In the genomic region with DNA sequence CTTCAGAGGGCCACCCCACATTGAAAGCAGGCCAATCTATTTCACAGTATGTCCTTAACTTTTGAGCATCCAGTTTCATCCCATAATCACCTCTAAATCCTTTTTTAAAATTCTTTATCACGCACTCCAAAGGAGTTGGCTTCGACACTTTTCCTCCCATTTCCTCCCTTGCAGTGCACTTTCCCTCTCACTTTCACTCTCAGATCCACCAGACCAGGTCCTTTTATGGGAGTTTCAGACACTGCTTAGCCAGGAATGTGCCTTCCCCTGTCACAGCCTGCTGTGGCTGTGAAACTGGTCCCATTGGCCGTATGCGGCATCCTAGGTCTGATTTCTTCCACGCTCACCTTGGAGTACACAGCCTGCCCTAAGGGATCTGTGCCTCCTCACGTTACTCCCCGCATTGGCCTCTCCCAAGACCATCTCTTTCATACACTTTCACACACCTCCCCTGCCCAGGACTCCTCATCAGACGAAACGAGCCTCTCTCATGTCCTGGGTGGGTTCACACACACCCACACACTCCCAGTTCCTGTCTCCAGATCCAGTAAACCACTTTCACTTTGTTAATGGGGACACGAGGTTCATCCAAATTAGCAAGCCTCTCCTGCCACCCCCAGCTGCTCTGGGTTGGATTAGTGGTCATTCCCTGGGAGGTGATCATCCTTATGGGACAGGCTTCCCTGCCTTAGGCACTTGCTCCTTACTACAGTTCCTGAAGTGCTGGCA, we compare ENCODE assay signal across 24 cellular contexts.
DNase-seq lines count a peak whose midpoint lies in the region; ATAC-seq and TF ChIP-seq lines count a peak whose summit lies in the region.
"Had no signal": no experiment of that assay in that cellular context is flagged by ENCODE, and none has a peak within 500 bp of the region (broad histone marks: within the 10 kb centered on the region; RNA-seq: fewer than 3 reads in every experiment).

No MANE protein-coding gene starts in this region.

- H3K27ac Mint-ChIP-seq in memory B cell, result peak overlapping the region; percentile 23
- H3K27ac Mint-ChIP-seq: activated B cell treated with CpG ODN at 0.5 μM for 24 hours; activated CD4-positive, alpha-beta memory T cell treated with anti-CD3 and anti-CD28 coated beads for 36 hours had no signal

- H3K4me1 ChIP-seq in HEK293 (ENCODE audit: control insufficient read depth, insufficient read depth, low read length), result no peaks in the 10 kb centered on the region
- H3K4me1 ChIP-seq in adipocyte (ENCODE audit: control insufficient read depth, insufficient read depth, low read length), result peaks cover 5% of the 10 kb centered on the region
- H3K4me1 ChIP-seq: left lung, upper lobe of right lung had no signal

- H3K9me3 ChIP-seq in HEK293 (ENCODE audit: control insufficient read depth, insufficient read depth, low read depth, low read length), result no peaks in the 10 kb centered on the region
- H3K9me3 ChIP-seq in adipocyte (ENCODE audit: control insufficient read depth, low read length), result no peaks in the 10 kb centered on the region
- H3K9me3 ChIP-seq: heart right ventricle, left lung, mucosa of descending colon, upper lobe of right lung had no signal

- H3K27ac ChIP-seq in HEK293 (ENCODE audit: extremely low read depth, low read depth, low read length), result no peak overlapping the region
- H3K27ac ChIP-seq: cardiac muscle cell, GM23248, heart right ventricle, left lung, upper lobe of right lung had no signal

- no peaks in the 10 kb centered on the region for H3K9me3 Mint-ChIP-seq in memory B cell
- H3K9me3 Mint-ChIP-seq: activated B cell treated with CpG ODN at 0.5 μM for 24 hours; activated CD4-positive, alpha-beta memory T cell treated with anti-CD3 and anti-CD28 coated beads for 36 hours; CD14-positive monocyte had no signal

- no peaks in the 10 kb centered on the region for H3K36me3 ChIP-seq in HEK293 (ENCODE audit: control insufficient read depth in 2 of 2, insufficient read depth in 1 of 2, low read length in 2 of 2)
- H3K36me3 ChIP-seq in adipocyte (ENCODE audit: control insufficient read depth, insufficient read depth, low read length, severe bottlenecking), result no peaks in the 10 kb centered on the region
- H3K36me3 ChIP-seq: cardiac muscle cell, heart right ventricle, left lung, upper lobe of right lung had no signal

- peaks cover 5% of the 10 kb centered on the region for H3K27me3 ChIP-seq in adipocyte (replicated peaks; ENCODE audit: control insufficient read depth, insufficient read depth, low read length)
- H3K27me3 ChIP-seq: cardiac muscle cell, heart right ventricle, left lung, upper lobe of right lung had no signal

- no peaks in the 10 kb centered on the region for H3K36me3 Mint-ChIP-seq in memory B cell
- H3K36me3 Mint-ChIP-seq: activated CD4-positive, alpha-beta memory T cell treated with anti-CD3 and anti-CD28 coated beads for 36 hours; CD14-positive monocyte had no signal

- H3K4me1 Mint-ChIP-seq in memory B cell, result peaks cover 4% of the 10 kb centered on the region
- H3K4me1 Mint-ChIP-seq: activated B cell treated with CpG ODN at 0.5 μM for 24 hours had no signal

- no peak overlapping the region for H3K4me3 Mint-ChIP-seq in memory B cell
- H3K4me3 Mint-ChIP-seq: activated B cell treated with CpG ODN at 0.5 μM for 24 hours; activated CD4-positive, alpha-beta memory T cell treated with anti-CD3 and anti-CD28 coated beads for 36 hours; CD14-positive monocyte had no signal

- POLR2A ChIA-PET in HEK293 (lab: Yijun Ruan, JAX), result no interaction called here

- CTCF ChIA-PET in HEK293 (lab: Yijun Ruan, JAX), result interaction anchor here (0.6 to 1.3 kb wide), 4 partner anchors 16 to 1982 kb away, joined by 3 to 4 read pairs (median 4); no protein-coding TSS in a partner anchor

- TF ChIP-seq CTCF in HEK293 (tag by site-specific recombination; IDR thresholded peaks at IDR 0.05), result no peak

- DNase-seq in CD1c-positive myeloid dendritic cell (ENCODE audit: extremely low spot score) (peak; percentile 40), adipocyte (ENCODE audit: low read depth) (no peak), memory B cell (ENCODE audit: low spot score in 2 of 2) (no peak), DMS114 treated with DMSO at 0.1 percent for 48 hours (lab: John Stamatoyannopoulos, UW; ENCODE audit: unreplicated experiment) (no peak), AML-193 (lab: John Stamatoyannopoulos, UW) (no peak), NCI-H146 (lab: John Stamatoyannopoulos, UW) (no peak)
- DNase-seq: activated B cell treated with CpG ODN at 0.5 μM for 24 hours; activated CD4-positive, alpha-beta memory T cell treated with anti-CD3 and anti-CD28 coated beads for 36 hours; activated naive CD4-positive, alpha-beta T cell treated with Interleukin-2 at 50 U/mL for 16 hours; activated T-cell treated with anti-CD3 and anti-CD28 coated beads, Interleukin-2, amount 50 U/mL, for 1 hour; DMS 273 treated with DMSO at 0.1 percent for 48 hours; GF-D8; GM23248; heart right ventricle; left lung; mucosa of descending colon; NCI-H1105; NCI-H2081 treated with DMSO at 0.1 percent for 48 hours; RPMI8226; substantia nigra; upper lobe of right lung had no signal

- H3K4me3 ChIP-seq in HEK293 (ENCODE audit: low read depth, low read length), result no peak overlapping the region
- peak overlapping the region; percentile 36 for H3K4me3 ChIP-seq in adipocyte (ENCODE audit: low read length)
- H3K4me3 ChIP-seq: cardiac muscle cell, GM23248, left lung, mucosa of descending colon, upper lobe of right lung had no signal

- H3K9ac ChIP-seq in adipocyte (ENCODE audit: low read length), result no peak overlapping the region
- H3K9ac ChIP-seq: GM23248 had no signal

- peaks cover 2% of the 10 kb centered on the region for H3K27me3 Mint-ChIP-seq in memory B cell
- H3K27me3 Mint-ChIP-seq: activated B cell treated with CpG ODN at 0.5 μM for 24 hours; activated CD4-positive, alpha-beta memory T cell treated with anti-CD3 and anti-CD28 coated beads for 36 hours had no signal

- no peak for ATAC-seq in memory B cell (ENCODE audit: low read depth)
- ATAC-seq: heart right ventricle, left lung, mucosa of descending colon, upper lobe of right lung had no signal

TF ChIP-seq in HEK293, 187 proteins besides CTCF, POLR2A, EP300 and RAD21:
- TF ChIP-seq TSHZ1 (tag by site-specific recombination; IDR thresholded peaks at IDR 0.05; ENCODE audit: borderline replicate concordance), result no peak
- peak; percentile 91 for TF ChIP-seq PRDM1 (tag by site-specific recombination; IDR thresholded peaks at IDR 0.05)
